Comparison of ENCODE assay signal across 1 cellular context in genomic region chrX:307261-308111, GRCh38.
TF ChIP-seq lines count a peak whose summit lies in the region.

No MANE protein-coding gene starts in this region.

TF ChIP-seq in HCT116, 20 proteins besides CTCF, POLR2A, EP300 and RAD21 (continued from another document):
- no peak for TF ChIP-seq MAX (IDR thresholded peaks at IDR 0.05)
- TF ChIP-seq ZFX (IDR thresholded peaks at IDR 0.05), result no peak
- no peak for TF ChIP-seq EGR1 (IDR thresholded peaks at IDR 0.05; ENCODE audit: low read depth)
- no peak for TF ChIP-seq ATF3 (IDR thresholded peaks at IDR 0.05)
- TF ChIP-seq SP1 (IDR thresholded peaks at IDR 0.05; ENCODE audit: low read depth), result no peak
- TF ChIP-seq POLR2AphosphoS5 (IDR thresholded peaks at IDR 0.05; ENCODE audit: low read depth, low read length), result no peak
- TF ChIP-seq EZH2phosphoT487 (IDR thresholded peaks at IDR 0.05; ENCODE audit: borderline replicate concordance), result no peak
- no peak for TF ChIP-seq FOSL1 (IDR thresholded peaks at IDR 0.05; ENCODE audit: low read depth)
- no peak for TF ChIP-seq ZBTB33 (IDR thresholded peaks at IDR 0.05; ENCODE audit: extremely low read depth, insufficient replicate concordance, low read length)
- TF ChIP-seq EZH2 (IDR thresholded peaks at IDR 0.05), result no peak
